ENCODE assay signal across 10 cellular contexts in genomic region chr11:78256962-78257361, GRCh38.
DNase-seq lines count a peak whose midpoint lies in the region; ATAC-seq, FAIRE-seq and TF ChIP-seq lines count a peak whose summit lies in the region.
"Had no signal": no experiment of that assay in that cellular context is flagged by ENCODE, and none has a peak within 500 bp of the region (broad histone marks: within the 10 kb centered on the region; RNA-seq: fewer than 3 reads in every experiment).

No MANE protein-coding gene starts in this region.

- H4K20me1 ChIP-seq in DND-41 (ENCODE audit: insufficient read depth, low read length): peaks cover 11% of the 10 kb centered on the region; the same call in 1 of the 2 replicates

- TF ChIP-seq CTCF in DND-41 (IDR thresholded peaks at IDR 0.05; ENCODE audit: borderline replicate concordance, extremely low read depth, low read length, poor library complexity, severe bottlenecking) (no peak), adrenal gland (IDR thresholded peaks at IDR 0.05) (no peak), heart left ventricle (IDR thresholded peaks at IDR 0.05) (no peak)

- no peaks in the 10 kb centered on the region for H3K4me1 ChIP-seq in DND-41 (ENCODE audit: insufficient read depth, low read length)
- peaks cover 0 to 27% of the 10 kb centered on the region in 2 donors for H3K4me1 ChIP-seq in adrenal gland (replicated peaks in 1 of 2)
- peaks cover 0 to 69% (median 33%) of the 10 kb centered on the region in 12 donors for H3K4me1 ChIP-seq in heart left ventricle

- no peaks in the 10 kb centered on the region for H3K36me3 Mint-ChIP-seq in activated naive CD8-positive, alpha-beta T cell treated with anti-CD3 and anti-CD28 coated beads, Interleukin-2, amount 50 U/mL, for 24 hours (ENCODE audit: low read depth)

- H3K4me3 ChIP-seq in DND-41 (ENCODE audit: low read depth in 1 of 2, low read length in 2 of 2) (no peak overlapping the region), adrenal gland (no peak overlapping the region), heart left ventricle (no peak overlapping the region)

- DNase-seq in DND-41 (no peak), adrenal gland (peak; percentile 65 to 95 (median 89)), heart left ventricle (peak; percentile 78 to 86 (median 82)), sciatic nerve (ENCODE audit: low spot score) (peak; percentile 84), frontal cortex (ENCODE audit: low spot score in 2 of 2) (no peak), kidney tubule cell (ENCODE audit: low spot score) (no peak)
- DNase-seq in activated naive CD8-positive, alpha-beta T cell treated with anti-CD3 and anti-CD28 coated beads, Interleukin-2, amount 50 U/mL, for 24 hours: no peak
- DNase-seq: glutamatergic neuron had no signal

- ATAC-seq in DND-41 (ENCODE audit: insufficient read depth, low read depth): no peak
- peak; percentile 85 to 96 (median 94) for ATAC-seq in heart left ventricle
- ATAC-seq in sciatic nerve: peak; percentile 95
- no peak for ATAC-seq in activated naive CD8-positive, alpha-beta T cell treated with anti-CD3 and anti-CD28 coated beads, Interleukin-2, amount 50 U/mL, for 24 hours
- no peak for ATAC-seq in HG02840 (IDR thresholded peaks at IDR 0.05; ENCODE audit: low FRiP score, unreplicated experiment)

- no peak for FAIRE-seq in frontal cortex (lab: Jason Lieb, UNC)

- H3K9me3 Mint-ChIP-seq in activated naive CD8-positive, alpha-beta T cell treated with anti-CD3 and anti-CD28 coated beads, Interleukin-2, amount 50 U/mL, for 24 hours: no peaks in the 10 kb centered on the region

- no peak overlapping the region for H2AFZ ChIP-seq in DND-41 (ENCODE audit: low read depth, low read length)

- H3K27me3 Mint-ChIP-seq in activated naive CD8-positive, alpha-beta T cell treated with anti-CD3 and anti-CD28 coated beads, Interleukin-2, amount 50 U/mL, for 24 hours: no peaks in the 10 kb centered on the region

- H3K9me3 ChIP-seq in DND-41 (ENCODE audit: insufficient read depth, low read length, severe bottlenecking): no peaks in the 10 kb centered on the region
- H3K9me3 ChIP-seq in adrenal gland (replicated peaks in 1 of 3): no peaks in the 10 kb centered on the region
- no peaks in the 10 kb centered on the region for H3K9me3 ChIP-seq in heart left ventricle

- H3K79me2 ChIP-seq in DND-41 (ENCODE audit: insufficient read depth, low read length): peaks cover 100% of the 10 kb centered on the region

- no peak overlapping the region for H3K27ac Mint-ChIP-seq in activated naive CD8-positive, alpha-beta T cell treated with anti-CD3 and anti-CD28 coated beads, Interleukin-2, amount 50 U/mL, for 24 hours

- H3K27ac ChIP-seq in DND-41 (ENCODE audit: low read length) (peak overlapping the region; percentile 20; the same call in 1 of the 2 replicates), adrenal gland (peak overlapping the region in 3 of 5 donors; percentile 15 to 79 (median 71)), heart left ventricle (peak overlapping the region; percentile 29 to 78 (median 63))
- H3K27ac ChIP-seq: HL-60 had no signal

- WGBS in adrenal gland, 4 donors: 8 to 12% (median 11%) methylated on average over 3 of the region's 3 CpGs
- WGBS in heart left ventricle, 4 donors: 14 to 32% (median 20%) methylated on average over 3 of the region's 3 CpGs

- TF ChIP-seq POLR2A in adrenal gland (IDR thresholded peaks at IDR 0.05) (no peak), heart left ventricle (IDR thresholded peaks at IDR 0.05) (no peak)

- H3K4me1 Mint-ChIP-seq in activated naive CD8-positive, alpha-beta T cell treated with anti-CD3 and anti-CD28 coated beads, Interleukin-2, amount 50 U/mL, for 24 hours: no peaks in the 10 kb centered on the region

- no peaks in the 10 kb centered on the region for H3K27me3 ChIP-seq in DND-41 (ENCODE audit: insufficient read depth, low read length, poor library complexity)
- H3K27me3 ChIP-seq in adrenal gland: no peaks in the 10 kb centered on the region
- no peaks in the 10 kb centered on the region for H3K27me3 ChIP-seq in heart left ventricle

- H3K9ac ChIP-seq in DND-41 (ENCODE audit: low read depth, low read length): no peak overlapping the region

- H3K4me2 ChIP-seq in DND-41 (ENCODE audit: insufficient read depth, low read length): no peak overlapping the region

- peaks cover 61% of the 10 kb centered on the region for H3K36me3 ChIP-seq in DND-41 (ENCODE audit: insufficient read depth, low read length)
- no peaks in the 10 kb centered on the region for H3K36me3 ChIP-seq in adrenal gland (replicated peaks in 1 of 2)
- H3K36me3 ChIP-seq in heart left ventricle: no peaks in the 10 kb centered on the region

- intact Hi-C loops in adrenal gland (cut with DNase I) (loop anchor here in 1 of 2 donors (10.0 kb wide), 1 partner anchor 68 kb away; no protein-coding TSS in a partner anchor), heart left ventricle (cut with DNase I) (loop anchor here in 2 of 10 donors (10.0 kb wide), 1 partner anchor 158 kb away; the partner anchor contains the start of gene GAB2 (in 2 of the 2)), sciatic nerve (cut with DNase I) (no loop called here)

- H3K4me3 Mint-ChIP-seq in activated naive CD8-positive, alpha-beta T cell treated with anti-CD3 and anti-CD28 coated beads, Interleukin-2, amount 50 U/mL, for 24 hours: no peak overlapping the region

Comparison
In these comparisons a context has a peak if more than half of its experiments do, and no peak if none do; other contexts are left out.
1. ATAC-seq: peak in heart left ventricle (4 of 4) and sciatic nerve (single experiment); none in DND-41 (single experiment), activated naive CD8-positive, alpha-beta T cell treated with anti-CD3 and anti-CD28 coated beads, Interleukin-2, amount 50 U/mL, for 24 hours (single experiment) and HG02840 (single experiment).
2. DNase-seq: peak in adrenal gland (7 of 7), heart left ventricle (5 of 5) and sciatic nerve (single experiment); none in DND-41 (single experiment), frontal cortex (0 of 2), activated naive CD8-positive, alpha-beta T cell treated with anti-CD3 and anti-CD28 coated beads, Interleukin-2, amount 50 U/mL, for 24 hours (single experiment) and kidney tubule cell (single experiment).
3. H3K27ac ChIP-seq: peak in every context shown above with its lines; median percentile 71 in adrenal gland; 63 in heart left ventricle; 20 in DND-41.